Comparison of ENCODE assay signal across 11 cellular contexts in the genomic region with DNA sequence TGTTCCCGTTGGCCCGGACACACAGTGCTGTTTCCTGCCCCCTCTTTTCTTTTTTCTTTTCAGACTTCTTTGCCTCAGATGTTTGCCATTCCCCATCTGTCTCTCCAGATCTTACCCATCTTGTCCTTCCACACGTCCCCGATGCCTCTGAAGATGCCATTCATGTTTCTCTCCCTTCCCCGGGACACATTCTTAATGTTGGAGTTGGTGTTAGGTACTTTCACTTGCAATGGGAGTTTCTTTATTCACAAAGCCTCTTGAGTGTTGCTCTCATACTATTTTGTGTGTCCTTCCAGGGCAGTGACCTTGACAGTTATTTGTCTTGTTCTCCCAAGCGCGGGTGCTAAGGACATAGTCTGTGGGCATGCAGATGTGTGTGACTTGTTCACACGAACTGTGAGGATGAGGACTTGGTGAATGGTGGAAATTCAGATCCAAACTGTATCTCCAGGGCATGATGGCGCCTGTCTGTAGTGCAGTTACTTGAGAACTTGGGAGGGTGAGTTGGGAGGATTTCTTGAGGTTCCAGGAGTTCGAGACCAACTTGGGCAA. TPM values are rescaled to one million over a fixed set of nuclear protein-coding genes. Genes with fewer than 3 reads are reported as not detected.
A peak's percentile ranks its signal among the peaks of the same experiment; 100 is the strongest.
DNase-seq lines count a peak whose midpoint lies in the region; ATAC-seq, FAIRE-seq and TF ChIP-seq lines count a peak whose summit lies in the region.
"Had no signal": no experiment of that assay in that cellular context is flagged by ENCODE, and none has a peak within 500 bp of the region (broad histone marks: within the 10 kb centered on the region; RNA-seq: fewer than 3 reads in every experiment).

No MANE protein-coding gene starts in this region.

- TF ChIP-seq POLR2A in body of pancreas (IDR thresholded peaks at IDR 0.05): no peak
- TF ChIP-seq POLR2A in H54 (IDR thresholded peaks at IDR 0.05; ENCODE audit: low read depth, low read length): no peak

- H3K27me3 ChIP-seq in OCI-LY1 (ENCODE audit: insufficient read depth, low read length) (no peaks in the 10 kb centered on the region), body of pancreas (no peaks in the 10 kb centered on the region), lung (ENCODE audit: control insufficient read depth, insufficient read depth) (no peaks in the 10 kb centered on the region)
- H3K27me3 ChIP-seq: colonic mucosa, ovary had no signal

- H3F3A ChIP-seq in OCI-LY1 (ENCODE audit: insufficient read depth, low read length): peaks cover 8% of the 10 kb centered on the region

- 50 to 53% methylated on average over 10 of the region's 10 CpGs for WGBS in body of pancreas, 2 donors
- WGBS in lung, 2 donors: 62 to 75% methylated on average over 10 of the region's 10 CpGs

- H3K9me2 ChIP-seq in OCI-LY1 (ENCODE audit: low read depth, low read length): no peaks in the 10 kb centered on the region

- ATAC-seq in body of pancreas (no peak), lung (ENCODE audit: insufficient read depth, low FRiP score) (no peak), HG02885 (IDR thresholded peaks at IDR 0.05; ENCODE audit: poor library complexity, unreplicated experiment) (no peak)
- ATAC-seq: CD8-positive, alpha-beta T cell had no signal

- H3K9ac ChIP-seq in OCI-LY1 (ENCODE audit: low read length): no peak overlapping the region

- H3K4me2 ChIP-seq in OCI-LY1 (ENCODE audit: low read length): no peak overlapping the region; the same call in 1 of the 2 replicates

- TF ChIP-seq CTCF in OCI-LY1 (IDR thresholded peaks at IDR 0.05; ENCODE audit: low read length) (no peak), body of pancreas (IDR thresholded peaks at IDR 0.05) (no peak), lung (IDR thresholded peaks at IDR 0.05; ENCODE audit: control extremely low read depth, extremely low read depth) (no peak)

- FAIRE-seq in H54 (lab: Jason Lieb, UNC): no peak

- DNase-seq in body of pancreas (peak in 1 of 4 donors; percentile 30), lung (ENCODE audit: low spot score) (no peak), substantia nigra (lab: John Stamatoyannopoulos, UW) (peak in 1 of 49 donors; percentile 52), H54 (ENCODE audit: insufficient read length, low spot score) (no peak), DMS53 treated with DMSO at 0.1 percent for 48 hours (lab: John Stamatoyannopoulos, UW; ENCODE audit: unreplicated experiment) (no peak)
- no peak for DNase-seq in activated effector memory CD4-positive, alpha-beta T cell treated with Interleukin-2 at 50 U/mL for 16 hours
- DNase-seq: CD8-positive, alpha-beta T cell; colonic mucosa had no signal

- H4K20me1 ChIP-seq in OCI-LY1 (ENCODE audit: insufficient read depth, low read length): no peaks in the 10 kb centered on the region

- intact Hi-C loops in body of pancreas (cut with DNase I): loop anchor here (10.0 kb wide), 1 partner anchor 54 kb away; no protein-coding TSS in a partner anchor

- H3K36me3 ChIP-seq in OCI-LY1 (ENCODE audit: insufficient read depth, low read length) (peaks cover 54% of the 10 kb centered on the region), body of pancreas (replicated peaks in 1 of 2; ENCODE audit: insufficient read depth in 1 of 2, low read depth in 2 of 2) (no peaks in the 10 kb centered on the region), lung (ENCODE audit: control insufficient read depth in 2 of 2, insufficient read depth in 2 of 2, low read length in 2 of 2) (peaks cover 4 to 15% of the 10 kb centered on the region in 2 donors)
- H3K36me3 ChIP-seq: colonic mucosa, ovary had no signal

- H3K9me3 ChIP-seq in OCI-LY1 (ENCODE audit: low read length) (no peaks in the 10 kb centered on the region), body of pancreas (no peaks in the 10 kb centered on the region), lung (ENCODE audit: control insufficient read depth in 2 of 2, insufficient read depth in 1 of 2, low read length in 1 of 2) (no peaks in the 10 kb centered on the region)
- H3K9me3 ChIP-seq: colonic mucosa, ovary had no signal

- H3K27ac ChIP-seq in OCI-LY1 (ENCODE audit: low read depth, low read length, poor library complexity, severe bottlenecking) (peak overlapping the region; percentile 20), body of pancreas (peak overlapping the region; percentile 46 to 97 (median 64)), lung (ENCODE audit: low read depth in 1 of 2, low read length in 1 of 2) (peak overlapping the region; percentile 68 to 89), substantia nigra (ENCODE audit: low read depth, low read length, poor library complexity, severe bottlenecking) (peak overlapping the region; percentile 54)
- H3K27ac ChIP-seq: colonic mucosa had no signal

- H2AFZ ChIP-seq in OCI-LY1 (ENCODE audit: low read length): no peak overlapping the region

- H3K4me3 ChIP-seq in OCI-LY1 (ENCODE audit: low read depth, low read length, poor library complexity, severe bottlenecking) (no peak overlapping the region), body of pancreas (no peak overlapping the region), lung (no peak overlapping the region)
- H3K4me3 ChIP-seq: colonic mucosa, ovary had no signal

- H3K79me2 ChIP-seq in OCI-LY1 (ENCODE audit: insufficient read depth, low read length): peaks cover 33% of the 10 kb centered on the region

- H3K4me1 ChIP-seq in OCI-LY1 (ENCODE audit: insufficient read depth, low read length, severe bottlenecking) (peaks cover 96% of the 10 kb centered on the region), body of pancreas (peaks cover 61% of the 10 kb centered on the region), lung (ENCODE audit: control insufficient read depth in 2 of 2, insufficient read depth in 2 of 2, low read length in 2 of 2) (peaks cover 7 to 19% of the 10 kb centered on the region in 2 donors)

RNA-seq across cellular contexts. Expression of gene SEC14L1, which starts 8.3 kb away (rescaled TPM):
- total RNA-seq in body of pancreas (10 to 100 TPM; 22.1 to 36.8 TPM), lung (100 to 1,000 TPM; 156 to 171 TPM)
- polyA plus RNA-seq in lung: 100 to 1,000 TPM in 1 of 2 donors, 10 to 100 TPM in 1; 41.6 to 114 TPM

Comparison
In these comparisons a context has a peak if more than half of its experiments do, and no peak if none do; other contexts are left out.
1. H3K27ac ChIP-seq: peak in every context shown above with its lines; median percentile 78 in lung; 64 in body of pancreas; 54 in substantia nigra; 20 in OCI-LY1.
2. RNA of gene SEC14L1, which starts 8.3 kb away (total RNA-seq): 156 to 171 TPM in lung; 22.1 to 36.8 TPM in body of pancreas; every median in the first group is over 4 times any median in the second.